22 cellular contexts compared by ENCODE assay signal in genomic region chr3:188025555-188025954, GRCh38.
DNase-seq lines count a peak whose midpoint lies in the region; ATAC-seq, FAIRE-seq and TF ChIP-seq lines count a peak whose summit lies in the region.
"Had no signal": no experiment of that assay in that cellular context is flagged by ENCODE, and none has a peak within 500 bp of the region (broad histone marks: within the 10 kb centered on the region; RNA-seq: fewer than 3 reads in every experiment).

No MANE protein-coding gene starts in this region.

- POLR2A ChIA-PET in HepG2 (lab: Yijun Ruan, JAX) = interaction anchor here (0.9 to 2.2 kb wide), 10 partner anchors 11 to 286 kb away, joined by 3 to 31 read pairs (median 4); partner anchors contain the start of gene BCL6

- H4K20me1 ChIP-seq in HepG2 (ENCODE audit: insufficient read depth, low read length) = no peaks in the 10 kb centered on the region

- H3K4me1 ChIP-seq in HepG2 (ENCODE audit: insufficient read depth, low read length) = peaks cover 81% of the 10 kb centered on the region
- H3K4me1 ChIP-seq in right lobe of liver = peaks cover 0 to 11% (median 5%) of the 10 kb centered on the region in 4 donors
- H3K4me1 ChIP-seq: BE2C had no signal

- BruUV-seq in HepG2 (replicated peaks; lab: Mats Ljungman, UMichigan) = no TSS peak

- H3K4me2 ChIP-seq in HepG2 (ENCODE audit: low read depth, low read length) = peak overlapping the region; percentile 45; the same call in 1 of the 2 replicates
- H3K4me2 ChIP-seq: GM23338 had no signal

- intact Hi-C loops in HepG2 (cut with micrococcal nuclease; ENCODE audit: unreplicated experiment) (no loop called here), right lobe of liver (cut with DNase I) (no loop called here), left colon (cut with DNase I, micrococcal nuclease) (no loop called here)

- no peak overlapping the region for H3K4me3 Mint-ChIP-seq in progenitor cell of endocrine pancreas (ENCODE audit: low read depth)
- H3K4me3 Mint-ChIP-seq: CD4-positive, CD25-positive, alpha-beta regulatory T cell; CD8-positive, alpha-beta memory T cell; GM23338; HFFc6 had no signal

- H3K27me3 ChIP-seq in HepG2 (ENCODE audit: control insufficient read depth in 1 of 2, insufficient read depth in 2 of 2, low read length in 2 of 2) = no peaks in the 10 kb centered on the region
- H3K27me3 ChIP-seq in right lobe of liver = no peaks in the 10 kb centered on the region
- H3K27me3 ChIP-seq: BE2C had no signal

- TF ChIP-seq EP300 in HepG2 (IDR thresholded peaks at IDR 0.05; ENCODE audit: low read depth in 2 of 2, low read length in 2 of 2) (no peak), HepG2 (CRISPR knock-in tag; IDR thresholded peaks at IDR 0.05; ENCODE audit: borderline replicate concordance) (no peak)

- H3K79me2 ChIP-seq in HepG2 (ENCODE audit: insufficient read depth, low read length) = no peaks in the 10 kb centered on the region

- in situ Hi-C loops in HepG2 (cut with HindIII; ENCODE audit: extremely low pct_ligation_motif_present, low pct_unique_long_range_greater_than_20kb) = no loop called here

- no peaks in the 10 kb centered on the region for H3K36me3 Mint-ChIP-seq in progenitor cell of endocrine pancreas (ENCODE audit: insufficient read depth)
- H3K36me3 Mint-ChIP-seq: CD4-positive, CD25-positive, alpha-beta regulatory T cell had no signal

- H3K27ac ChIP-seq in HepG2 (ENCODE audit: extremely low read length, insufficient read depth, low read length) = peak overlapping the region; percentile 54
- H3K27ac ChIP-seq in right lobe of liver = no peak overlapping the region

- WGBS in HepG2 (ENCODE audit: low lambda C conversion rate) = 93% methylated on average over 6 of the region's 6 CpGs
- WGBS in right lobe of liver (ENCODE audit: insufficient coverage, low coverage, low lambda C conversion rate, missing lambda C conversion rate) = 98% methylated on average over 6 of the region's 6 CpGs

- H3K4me3 ChIP-seq in HepG2 (replicated peaks in 1 of 3; ENCODE audit: insufficient read depth in 1 of 3, low read depth in 2 of 3, low read length in 3 of 3) = no peak overlapping the region
- H3K4me3 ChIP-seq in right lobe of liver = no peak overlapping the region
- H3K4me3 ChIP-seq: GM23338 had no signal

- H3K9ac ChIP-seq in HepG2 (ENCODE audit: insufficient read depth, low read depth, low read length) = no peak overlapping the region

- H3K9me3 Mint-ChIP-seq in progenitor cell of endocrine pancreas (ENCODE audit: low read depth) = no peaks in the 10 kb centered on the region
- H3K9me3 Mint-ChIP-seq: CD8-positive, alpha-beta memory T cell had no signal

- no peak overlapping the region for H2AFZ ChIP-seq in HepG2 (ENCODE audit: low read length)
- H2AFZ ChIP-seq: GM23338 had no signal

- no peaks in the 10 kb centered on the region for H3K36me3 ChIP-seq in HepG2 (replicated peaks in 1 of 2; ENCODE audit: control insufficient read depth in 1 of 2, insufficient read depth in 2 of 2, low read length in 2 of 2)
- no peaks in the 10 kb centered on the region for H3K36me3 ChIP-seq in right lobe of liver
- H3K36me3 ChIP-seq: BE2C had no signal

- no peak for TF ChIP-seq RAD21 in HepG2 (CRISPR knock-in tag; IDR thresholded peaks at IDR 0.05)

- peak overlapping the region; percentile 56 for H3K27ac Mint-ChIP-seq in progenitor cell of endocrine pancreas
- H3K27ac Mint-ChIP-seq: CD4-positive, CD25-positive, alpha-beta regulatory T cell; CD8-positive, alpha-beta memory T cell; GM23338; HFFc6 had no signal

- no peak for TF ChIP-seq POLR2A in HepG2 (IDR thresholded peaks at IDR 0.05; ENCODE audit: insufficient read depth in 1 of 2, low read depth in 2 of 2, low read length in 2 of 2)
- TF ChIP-seq POLR2A in right lobe of liver (IDR thresholded peaks at IDR 0.05) = no peak

- peaks cover 14% of the 10 kb centered on the region for H3K27me3 Mint-ChIP-seq in progenitor cell of endocrine pancreas
- H3K27me3 Mint-ChIP-seq: CD8-positive, alpha-beta memory T cell had no signal

- CTCF ChIA-PET in HepG2 (lab: Yijun Ruan, JAX; ENCODE audit: low intra/inter-chr PET ratio, low total read pairs) = no interaction called here

- no peak for TF ChIP-seq CTCF in HepG2 (CRISPR knock-in tag; IDR thresholded peaks at IDR 0.05)
- TF ChIP-seq CTCF in right lobe of liver (IDR thresholded peaks at IDR 0.05) = no peak
- TF ChIP-seq CTCF in progenitor cell of endocrine pancreas (IDR thresholded peaks at IDR 0.05; ENCODE audit: unreplicated experiment) = no peak

- no peaks in the 10 kb centered on the region for H3K9me3 ChIP-seq in HepG2 (ENCODE audit: low read length)
- no peaks in the 10 kb centered on the region for H3K9me3 ChIP-seq in right lobe of liver
- H3K9me3 ChIP-seq: BE2C had no signal

- no peak for FAIRE-seq in HepG2 (lab: Jason Lieb, UNC)
- FAIRE-seq: D721Med, G401.6, GM12891, GM19239, HTR-8/SVneo had no signal

- DNase-seq in HepG2 (ENCODE audit: low spot score) (no peak), right lobe of liver (no peak), left colon (peak; percentile 37 to 40), progenitor cell of endocrine pancreas (ENCODE audit: low spot score, unreplicated experiment) (no peak), AG08395 (ENCODE audit: low spot score) (no peak)
- no peak for DNase-seq in stimulated activated CD4-positive, alpha-beta T cell treated with anti-CD3 and anti-CD28 coated beads, Interleukin-15, amount 100 ng/mL, for 24 hours
- DNase-seq: 8988T; BE2C; C1 segment of cervical spinal cord; CD4-positive, CD25-positive, alpha-beta regulatory T cell; CD8-positive, alpha-beta memory T cell; COR-L47; H7; HFFc6 had no signal

- ATAC-seq in HepG2 = no peak
- no peak for ATAC-seq in right lobe of liver
- ATAC-seq in left colon = peak; percentile 83
- ATAC-seq in HG03095 (IDR thresholded peaks at IDR 0.05; ENCODE audit: unreplicated experiment) = no peak
- ATAC-seq: GM23338, HCT116 had no signal

- H3K4me1 Mint-ChIP-seq in progenitor cell of endocrine pancreas (ENCODE audit: low read depth) = peaks cover 32% of the 10 kb centered on the region
- H3K4me1 Mint-ChIP-seq: CD8-positive, alpha-beta memory T cell had no signal

TF ChIP-seq in HepG2, 621 proteins besides CTCF, POLR2A, EP300 and RAD21:
- TF ChIP-seq ZSCAN30 (CRISPR knock-in tag; IDR thresholded peaks at IDR 0.05) (0 out of 2 replicates have a peak, but pooled peaks have one; percentile 44), SKIL (CRISPR knock-in tag; IDR thresholded peaks at IDR 0.05; ENCODE audit: borderline replicate concordance) (no peak)

Comparison
In these comparisons a context has a peak if more than half of its experiments do, and no peak if none do; other contexts are left out.
1. DNase-seq: peak in left colon (2 of 2); none in HepG2 (single experiment), right lobe of liver (0 of 3), progenitor cell of endocrine pancreas (single experiment), AG08395 (single experiment) and stimulated activated CD4-positive, alpha-beta T cell treated with anti-CD3 and anti-CD28 coated beads, Interleukin-15, amount 100 ng/mL, for 24 hours (single experiment).